10 cellular contexts compared by ENCODE assay signal in genomic region chr4:40662962-40663604, GRCh38. TPM values are rescaled to one million over a fixed set of nuclear protein-coding genes. Genes with fewer than 3 reads are reported as not detected.
A peak's percentile ranks its signal among the peaks of the same experiment; 100 is the strongest.
DNase-seq lines count a peak whose midpoint lies in the region; ATAC-seq, FAIRE-seq and TF ChIP-seq lines count a peak whose summit lies in the region.
"Had no signal": no experiment of that assay in that cellular context is flagged by ENCODE, and none has a peak within 500 bp of the region (broad histone marks: within the 10 kb centered on the region; RNA-seq: fewer than 3 reads in every experiment).

No MANE protein-coding gene starts in this region.

- TF ChIP-seq POLR2A in GM12891 (IDR thresholded peaks at IDR 0.05; ENCODE audit: low read depth, low read length), result no peak
- no peak for TF ChIP-seq POLR2A in stomach (IDR thresholded peaks at IDR 0.05)

- no peak for TF ChIP-seq EP300 in stomach (IDR thresholded peaks at IDR 0.05)

- H3K27me3 ChIP-seq in stomach, result no peaks in the 10 kb centered on the region

- intact Hi-C loops in stomach (cut with DNase I; ENCODE audit: low total_unique reads), result no loop called here

- H3K36me3 ChIP-seq in stomach, result no peaks in the 10 kb centered on the region

- ATAC-seq in GM21825 (IDR thresholded peaks at IDR 0.05; ENCODE audit: unreplicated experiment), result peak; percentile 63
- ATAC-seq in activated T-helper 17 cell treated with anti-CD3 and anti-CD28 coated beads, Interleukin-2, amount 50 U/mL, for 72 hours (replicated peaks), result peak; percentile 96

- DNase-seq in GM12891 (ENCODE audit: insufficient read length, low spot score) (no peak), NCI-H1092 (lab: John Stamatoyannopoulos, UW) (peak; percentile 92), myocyte (ENCODE audit: low read depth) (peak; percentile 17), substantia nigra (lab: John Stamatoyannopoulos, UW) (no peak), D721Med (ENCODE audit: insufficient read length, low spot score) (no peak), stomach (no peak)

- peak overlapping the region; percentile 65 for H3K4me3 Mint-ChIP-seq in activated T-helper 17 cell treated with anti-CD3 and anti-CD28 coated beads, Interleukin-2, amount 50 U/mL, for 72 hours
- H3K4me3 Mint-ChIP-seq: neural crest cell had no signal

- H3K36me3 Mint-ChIP-seq in activated T-helper 17 cell treated with anti-CD3 and anti-CD28 coated beads, Interleukin-2, amount 50 U/mL, for 72 hours (ENCODE audit: low read depth), result no peaks in the 10 kb centered on the region

- TF ChIP-seq CTCF in D721Med (IDR thresholded peaks at IDR 0.05; ENCODE audit: insufficient read depth, missing control alignments) (no peak), stomach (IDR thresholded peaks at IDR 0.05) (no peak)

- H3K27ac Mint-ChIP-seq in activated T-helper 17 cell treated with anti-CD3 and anti-CD28 coated beads, Interleukin-2, amount 50 U/mL, for 72 hours, result peak overlapping the region; percentile 92

- peaks cover 5 to 19% (median 10%) of the 10 kb centered on the region in 4 donors for H3K4me1 ChIP-seq in stomach

- peaks cover 18% of the 10 kb centered on the region for H3K4me1 Mint-ChIP-seq in activated T-helper 17 cell treated with anti-CD3 and anti-CD28 coated beads, Interleukin-2, amount 50 U/mL, for 72 hours

- H3K27ac ChIP-seq in substantia nigra (ENCODE audit: low read depth, low read length, poor library complexity, severe bottlenecking) (no peak overlapping the region), stomach (peak overlapping the region in 2 of 5 donors; percentile 16 to 31)
- H3K27ac ChIP-seq: SK-N-MC had no signal

- no peak overlapping the region for H3K4me3 ChIP-seq in stomach
- H3K4me3 ChIP-seq: SK-N-MC had no signal

- no peaks in the 10 kb centered on the region for H3K9me3 ChIP-seq in stomach

- no peaks in the 10 kb centered on the region for H3K9me3 Mint-ChIP-seq in activated T-helper 17 cell treated with anti-CD3 and anti-CD28 coated beads, Interleukin-2, amount 50 U/mL, for 72 hours
- H3K9me3 Mint-ChIP-seq: neural crest cell had no signal

- peaks cover 6% of the 10 kb centered on the region for H3K27me3 Mint-ChIP-seq in activated T-helper 17 cell treated with anti-CD3 and anti-CD28 coated beads, Interleukin-2, amount 50 U/mL, for 72 hours

- FAIRE-seq in GM12891 (lab: Jason Lieb, UNC) (peak; percentile 82), D721Med (lab: Jason Lieb, UNC) (no peak)

- 11 to 22% (median 14%) methylated on average over 10 of the region's 10 CpGs for WGBS in stomach, 5 donors

TF ChIP-seq in GM12891, 5 proteins besides CTCF, POLR2A, EP300 and RAD21:
- TF ChIP-seq TAF1 (IDR thresholded peaks at IDR 0.05; ENCODE audit: low read depth, low read length) (no peak), POLR2AphosphoS5 (IDR thresholded peaks at IDR 0.05; ENCODE audit: low read depth, low read length) (0 out of 2 replicates have a peak, but pooled peaks have one; percentile 32), POU2F2 (IDR thresholded peaks at IDR 0.05; ENCODE audit: low read depth, low read length) (no peak), SPI1 (IDR thresholded peaks at IDR 0.05; ENCODE audit: low read depth, low read length) (no peak), PAX5 (IDR thresholded peaks at IDR 0.05; ENCODE audit: insufficient read depth, low read length, severe bottlenecking) (no peak)

RNA-seq across cellular contexts. Expression of gene RBM47, which starts 33.4 kb away (rescaled TPM):
- 10.9 TPM for polyA plus RNA-seq in GM12891 (2012; ENCODE audit: low read depth, missing spikeins)
- total RNA-seq in activated T-helper 17 cell treated with anti-CD3 and anti-CD28 coated beads, Interleukin-2, amount 50 U/mL, for 72 hours, result under 1 TPM; 0.22 to 0.48 TPM
- total RNA-seq in myocyte, result not detected in 2 replicates
- not detected for polyA plus RNA-seq in myocyte (2012)
- total RNA-seq in stomach, result 100 to 1,000 TPM; 124 to 448 (median 207) TPM
- polyA plus RNA-seq in stomach, result 10 to 100 TPM; 18.5 to 66.9 (median 34.5) TPM

Comparison
In these comparisons a context has a peak if more than half of its experiments do, and no peak if none do; other contexts are left out.
1. DNase-seq: peak in NCI-H1092 (single experiment) and myocyte (single experiment); none in GM12891 (single experiment), substantia nigra (0 of 49), D721Med (single experiment) and stomach (single experiment).
2. RNA of gene RBM47, which starts 33.4 kb away (total RNA-seq): 124 to 448 TPM in stomach; 0.22 to 0.48 TPM in activated T-helper 17 cell treated with anti-CD3 and anti-CD28 coated beads, Interleukin-2, amount 50 U/mL, for 72 hours and not detected in myocyte; every median in the first group is over 10 times any median in the second.